In the genomic region with DNA sequence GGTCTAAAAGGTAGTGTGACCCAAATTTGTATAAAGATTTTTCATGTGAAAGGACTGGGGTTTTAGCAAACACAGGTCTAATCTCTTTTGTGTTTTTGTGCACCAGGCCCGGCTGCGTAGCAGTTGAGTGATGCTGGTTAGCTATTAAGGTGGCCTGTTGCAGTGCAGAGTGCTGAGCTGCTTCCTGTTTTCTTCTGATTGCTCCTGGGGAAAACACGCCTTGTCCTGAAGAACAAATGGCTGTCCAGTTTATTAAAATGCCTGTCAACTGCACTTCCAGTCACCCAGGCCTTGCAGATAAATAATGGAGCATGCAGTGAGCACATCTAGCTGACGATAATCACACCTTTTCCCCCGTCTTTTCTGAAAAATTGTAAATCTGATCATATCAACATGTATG, we compare ENCODE assay signal across 8 cellular contexts. TPM values are rescaled to one million over a fixed set of nuclear protein-coding genes. Genes with fewer than 3 reads are reported as not detected.
DNase-seq lines count a peak whose midpoint lies in the region; ATAC-seq and TF ChIP-seq lines count a peak whose summit lies in the region.

No MANE protein-coding gene starts in this region.

- H3K27ac Mint-ChIP-seq in CD8-positive, alpha-beta memory T cell: peak overlapping the region; percentile 85 to 99 (median 98)
- H3K27ac Mint-ChIP-seq in activated CD8-positive, alpha-beta T cell treated with anti-CD3 and anti-CD28 coated beads for 36 hours: peak overlapping the region; percentile 98
- H3K27ac Mint-ChIP-seq in endodermal cell: peak overlapping the region; percentile 9

- CTCF ChIA-PET in CD8-positive, alpha-beta memory T cell (lab: Charles Lee): interaction anchor here (0.8 to 8.7 kb wide), 13 partner anchors 12 to 722 kb away, joined by 3 to 116 read pairs (median 3); partner anchors contain the start of genes CEP57, ENDOD1, FAM76B and SESN3
- CTCF ChIA-PET in activated CD8-positive, alpha-beta T cell treated with anti-CD3 and anti-CD28 coated beads for 36 hours (lab: Charles Lee): interaction anchor here (0.7 to 12.0 kb wide), 15 partner anchors 8 to 700 kb away, joined by 3 to 185 read pairs (median 6); partner anchors contain the start of genes CWC15, ENDOD1 and KDM4D

- H3K27ac ChIP-seq in CD8-positive, alpha-beta memory T cell (ENCODE audit: low read depth, low read length): peak overlapping the region; percentile 96
- no peak overlapping the region for H3K27ac ChIP-seq in endodermal cell (ENCODE audit: low read depth, low read length)

- no peaks in the 10 kb centered on the region for H3K27me3 Mint-ChIP-seq in CD8-positive, alpha-beta memory T cell
- H3K27me3 Mint-ChIP-seq in activated CD8-positive, alpha-beta T cell treated with anti-CD3 and anti-CD28 coated beads for 36 hours: no peaks in the 10 kb centered on the region
- peaks cover 2% of the 10 kb centered on the region for H3K27me3 Mint-ChIP-seq in endodermal cell (ENCODE audit: insufficient read depth)

- intact Hi-C loops in activated CD8-positive, alpha-beta T cell treated with anti-CD3 and anti-CD28 coated beads for 36 hours (cut with micrococcal nuclease): loop anchor here (2.0 to 10.0 kb wide), 4 partner anchors 22 to 636 kb away; partner anchors contain the start of genes CWC15 and KDM4D

- WGBS in endodermal cell (ENCODE audit: insufficient coverage in 1 of 2, insufficient read length in 1 of 2), 2 experiments: 54 to 59% methylated on average over 2 to 5 of the region's 5 CpGs

- no peaks in the 10 kb centered on the region for H3K9me3 Mint-ChIP-seq in CD8-positive, alpha-beta memory T cell
- H3K9me3 Mint-ChIP-seq in activated CD8-positive, alpha-beta T cell treated with anti-CD3 and anti-CD28 coated beads for 36 hours: no peaks in the 10 kb centered on the region
- no peaks in the 10 kb centered on the region for H3K9me3 Mint-ChIP-seq in endodermal cell

- peaks cover 30 to 44% (median 42%) of the 10 kb centered on the region in 3 donors for H3K4me1 Mint-ChIP-seq in CD8-positive, alpha-beta memory T cell
- H3K4me1 Mint-ChIP-seq in activated CD8-positive, alpha-beta T cell treated with anti-CD3 and anti-CD28 coated beads for 36 hours (ENCODE audit: low read depth): peaks cover 30% of the 10 kb centered on the region
- peaks cover 10% of the 10 kb centered on the region for H3K4me1 Mint-ChIP-seq in endodermal cell

- peak; percentile 54 to 85 (median 77) for DNase-seq in CD8-positive, alpha-beta memory T cell
- DNase-seq in NCI-H82 treated with DMSO at 0.1 percent for 48 hours (lab: John Stamatoyannopoulos, UW; ENCODE audit: unreplicated experiment) (peak; percentile 83), endodermal cell (peak; percentile 65), middle frontal gyrus (ENCODE audit: extremely low spot score, low spot score) (peak; percentile 69)
- DNase-seq in activated CD8-positive, alpha-beta T cell treated with anti-CD3 and anti-CD28 coated beads for 36 hours: peak; percentile 86
- peak; percentile 23 for DNase-seq in stimulated activated CD8-positive, alpha-beta memory T cell treated with anti-CD3 and anti-CD28 coated beads, Interleukin-7, amount 100 ng/mL, for 1 hour (ENCODE audit: low read depth in 2 of 2)

- no peaks in the 10 kb centered on the region for H3K9me3 ChIP-seq in CD8-positive, alpha-beta memory T cell (ENCODE audit: low read length)
- no peaks in the 10 kb centered on the region for H3K9me3 ChIP-seq in endodermal cell (ENCODE audit: control insufficient read depth, low read length)

- peaks cover 0 to 38% (median 7%) of the 10 kb centered on the region in 3 donors for H3K36me3 Mint-ChIP-seq in CD8-positive, alpha-beta memory T cell
- H3K36me3 Mint-ChIP-seq in activated CD8-positive, alpha-beta T cell treated with anti-CD3 and anti-CD28 coated beads for 36 hours (ENCODE audit: low read depth): peaks cover 21% of the 10 kb centered on the region
- no peaks in the 10 kb centered on the region for H3K36me3 Mint-ChIP-seq in endodermal cell (ENCODE audit: low read depth)

- TF ChIP-seq CTCF in activated CD8-positive, alpha-beta T cell treated with anti-CD3 and anti-CD28 coated beads for 36 hours (IDR thresholded peaks at IDR 0.05): no peak
- TF ChIP-seq CTCF in endodermal cell (conservative IDR thresholded peaks at IDR 0.05): no peak

- H3K4me1 ChIP-seq in CD8-positive, alpha-beta memory T cell (ENCODE audit: insufficient read depth, low read length): peaks cover 29% of the 10 kb centered on the region
- H3K4me1 ChIP-seq in endodermal cell (ENCODE audit: control insufficient read depth, insufficient read depth, low read length): no peaks in the 10 kb centered on the region

- H3K36me3 ChIP-seq in CD8-positive, alpha-beta memory T cell (ENCODE audit: insufficient read depth, low read length): no peaks in the 10 kb centered on the region
- H3K36me3 ChIP-seq in endodermal cell (ENCODE audit: control insufficient read depth, insufficient read depth, low read length): no peaks in the 10 kb centered on the region

- H3K27me3 ChIP-seq in CD8-positive, alpha-beta memory T cell (ENCODE audit: insufficient read depth, low read length, poor library complexity, severe bottlenecking): no peaks in the 10 kb centered on the region
- no peaks in the 10 kb centered on the region for H3K27me3 ChIP-seq in endodermal cell (ENCODE audit: control insufficient read depth, insufficient read depth, low read length, poor library complexity, severe bottlenecking)

- peak; percentile 56 for ATAC-seq in GM19438 (IDR thresholded peaks at IDR 0.05; ENCODE audit: low read depth, unreplicated experiment)
- peak; percentile 66 for ATAC-seq in HG03558 (IDR thresholded peaks at IDR 0.05; ENCODE audit: extremely low read depth, unreplicated experiment)
- peak; percentile 76 for ATAC-seq in activated CD8-positive, alpha-beta T cell treated with anti-CD3 and anti-CD28 coated beads for 36 hours

- H3K4me3 Mint-ChIP-seq in CD8-positive, alpha-beta memory T cell: peak overlapping the region; percentile 91 to 100 (median 97)
- H3K4me3 Mint-ChIP-seq in activated CD8-positive, alpha-beta T cell treated with anti-CD3 and anti-CD28 coated beads for 36 hours: peak overlapping the region; percentile 100
- H3K4me3 Mint-ChIP-seq in endodermal cell: peak overlapping the region; percentile 90

- POLR2A ChIA-PET in CD8-positive, alpha-beta memory T cell (lab: Charles Lee): interaction anchor here (1.5 to 7.1 kb wide), 11 partner anchors 21 to 1321 kb away, joined by 3 to 164 read pairs (median 9); partner anchors contain the start of genes CCDC82, CEP57, CWC15 and ENDOD1
- POLR2A ChIA-PET in activated CD8-positive, alpha-beta T cell treated with anti-CD3 and anti-CD28 coated beads for 36 hours (lab: Charles Lee): interaction anchor here (0.6 to 5.4 kb wide), 10 partner anchors 12 to 1536 kb away, joined by 3 to 57 read pairs (median 7); partner anchors contain the start of genes CEP57, ENDOD1 and FAM76B

- H3K9ac ChIP-seq in endodermal cell (ENCODE audit: extremely low read depth, low read length, poor library complexity, severe bottlenecking): peak overlapping the region; percentile 81

- H3K4me3 ChIP-seq in CD8-positive, alpha-beta memory T cell (ENCODE audit: low read length): peak overlapping the region; percentile 78
- H3K4me3 ChIP-seq in endodermal cell (ENCODE audit: low read length): peak overlapping the region; percentile 99

RNA-seq across cellular contexts. Expression of gene SRSF8, which starts 1.8 kb away (rescaled TPM):
- 10 to 100 TPM; 75.8 to 82.8 TPM for total RNA-seq in CD8-positive, alpha-beta memory T cell
- polyA plus RNA-seq in CD8-positive, alpha-beta memory T cell: 91.6 TPM
- total RNA-seq in activated CD8-positive, alpha-beta T cell treated with anti-CD3 and anti-CD28 coated beads for 36 hours: 10 to 100 TPM; 23.0 to 24.7 TPM
- total RNA-seq in endodermal cell: 10 to 100 TPM; 16.3 to 20.1 TPM
- polyA plus RNA-seq in endodermal cell (2013, experiment 1 of 2): 24.9 TPM
- 25.9 TPM for polyA plus RNA-seq in endodermal cell (2013, experiment 2 of 2)

RNA-seq across cellular contexts. Expression of gene KDM4F, which starts 19.3 kb away (rescaled TPM):
- total RNA-seq in CD8-positive, alpha-beta memory T cell: not detected
- polyA plus RNA-seq in CD8-positive, alpha-beta memory T cell: not detected
- not detected for total RNA-seq in activated CD8-positive, alpha-beta T cell treated with anti-CD3 and anti-CD28 coated beads for 36 hours
- not detected for total RNA-seq in endodermal cell
- not detected for polyA plus RNA-seq in endodermal cell (2013, experiment 1 of 2)
- polyA plus RNA-seq in endodermal cell (2013, experiment 2 of 2): not detected

RNA-seq across cellular contexts. Expression of gene ENDOD1, which starts 21.1 kb away (rescaled TPM):
- total RNA-seq in CD8-positive, alpha-beta memory T cell: 10 to 100 TPM; 29.6 to 30.1 TPM
- 11.1 TPM for polyA plus RNA-seq in CD8-positive, alpha-beta memory T cell
- 10 to 100 TPM; 13.0 to 14.1 TPM for total RNA-seq in activated CD8-positive, alpha-beta T cell treated with anti-CD3 and anti-CD28 coated beads for 36 hours
- total RNA-seq in endodermal cell: 1 to 10 TPM; 1.9 to 2.7 TPM
- 2.4 TPM for polyA plus RNA-seq in endodermal cell (2013, experiment 1 of 2)
- polyA plus RNA-seq in endodermal cell (2013, experiment 2 of 2): 2.3 TPM

RNA-seq across cellular contexts. Expression of gene KDM4E, which starts 43.5 kb away (rescaled TPM):
- not detected for total RNA-seq in CD8-positive, alpha-beta memory T cell
- polyA plus RNA-seq in CD8-positive, alpha-beta memory T cell: not detected
- not detected for total RNA-seq in activated CD8-positive, alpha-beta T cell treated with anti-CD3 and anti-CD28 coated beads for 36 hours
- not detected for total RNA-seq in endodermal cell
- not detected for polyA plus RNA-seq in endodermal cell (2013, experiment 1 of 2)
- polyA plus RNA-seq in endodermal cell (2013, experiment 2 of 2): not detected

Comparison
In these comparisons a context has a peak if more than half of its experiments do, and no peak if none do; other contexts are left out.
1. DNase-seq: peak in every context shown above with its lines; median percentile 86 in activated CD8-positive, alpha-beta T cell treated with anti-CD3 and anti-CD28 coated beads for 36 hours; 83 in NCI-H82 treated with DMSO at 0.1 percent for 48 hours; 77 in CD8-positive, alpha-beta memory T cell; 69 in middle frontal gyrus; 65 in endodermal cell; 23 in stimulated activated CD8-positive, alpha-beta memory T cell treated with anti-CD3 and anti-CD28 coated beads, Interleukin-7, amount 100 ng/mL, for 1 hour.
2. H3K27ac Mint-ChIP-seq: peak in every context shown above with its lines; median percentile 98 in CD8-positive, alpha-beta memory T cell; 98 in activated CD8-positive, alpha-beta T cell treated with anti-CD3 and anti-CD28 coated beads for 36 hours; 9 in endodermal cell.